Comparison of ENCODE assay signal across 1 cellular context in the genomic region with DNA sequence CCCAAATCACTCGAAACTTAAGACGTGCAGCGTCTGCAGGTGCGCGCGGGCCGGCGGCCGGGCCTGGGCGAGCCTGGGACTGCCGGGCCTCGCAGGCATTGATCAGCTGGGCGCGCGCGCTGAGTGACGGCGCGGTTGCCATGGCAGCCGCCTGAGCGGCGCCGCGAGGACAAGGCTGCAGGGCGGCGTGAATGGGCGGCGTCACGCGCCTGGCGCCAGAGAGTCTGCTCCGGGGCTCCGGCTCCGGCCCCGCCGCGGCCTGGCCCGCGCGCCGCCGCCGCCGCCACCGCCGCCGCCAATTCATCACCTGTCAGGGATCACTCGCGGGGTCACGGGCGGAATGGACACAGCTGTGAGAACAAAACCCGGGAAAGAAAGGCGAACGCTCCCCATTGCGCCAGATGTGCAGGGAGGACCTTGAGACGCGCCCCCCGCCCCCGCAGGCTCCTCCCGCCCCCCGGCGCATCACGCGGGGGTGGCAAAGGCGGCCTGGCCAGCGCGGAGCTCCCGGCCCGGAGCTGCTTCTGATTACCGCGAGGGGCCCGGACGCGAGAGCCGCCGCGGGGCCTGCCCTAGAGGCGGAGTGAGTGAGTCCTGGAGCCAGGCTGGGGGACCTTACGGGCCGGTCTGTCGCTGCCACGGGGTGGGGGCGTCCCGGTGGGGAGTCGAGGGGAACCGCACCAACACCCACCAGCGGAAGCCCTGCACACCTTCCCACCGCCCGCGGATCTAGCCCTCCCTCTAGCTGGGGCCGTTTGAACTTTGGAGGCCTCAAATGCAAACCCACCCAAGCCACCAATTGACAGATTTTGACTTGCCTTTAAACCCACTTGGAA.
A peak's percentile ranks its signal among the peaks of the same experiment; 100 is the strongest.
TF ChIP-seq lines count a peak whose summit lies in the region.

No MANE protein-coding gene starts in this region.

TF ChIP-seq in HepG2, 621 proteins besides CTCF, POLR2A, EP300 and RAD21 (continued from another document and continues in another):
- TF ChIP-seq PHF5A (CRISPR knock-in tag; IDR thresholded peaks at IDR 0.05; ENCODE audit: low read depth, unreplicated experiment) (peak; percentile 8), ZSCAN21 (CRISPR knock-in tag; IDR thresholded peaks at IDR 0.05; ENCODE audit: borderline replicate concordance) (peak; percentile 79; the same call in 1 of the 2 replicates), NR2F1 (CRISPR knock-in tag; IDR thresholded peaks at IDR 0.05) (peak; percentile 22 to 73; a peak in 3 of 4 replicates), U2AF1 (optimal IDR thresholded peaks at IDR 0.05; ENCODE audit: low read depth, low read length) (no peak), ZFP37 (CRISPR knock-in tag; IDR thresholded peaks at IDR 0.05; ENCODE audit: borderline replicate concordance) (0 out of 2 replicates have a peak, but pooled peaks have one; percentile 39), ZNF44 (CRISPR knock-in tag; IDR thresholded peaks at IDR 0.05) (no peak), RCOR2 (CRISPR knock-in tag; IDR thresholded peaks at IDR 0.05) (no peak), CENPT (CRISPR knock-in tag; IDR thresholded peaks at IDR 0.05; ENCODE audit: low read depth) (peak; percentile 63; the same call in 1 of the 2 replicates), ZNF570 (CRISPR knock-in tag; IDR thresholded peaks at IDR 0.05; ENCODE audit: borderline replicate concordance) (no peak), MAFF (IDR thresholded peaks at IDR 0.05; ENCODE audit: low read depth, low read length) (no peak), ZBTB1 (CRISPR knock-in tag; IDR thresholded peaks at IDR 0.05; ENCODE audit: borderline replicate concordance) (no peak), ZNF460 (CRISPR knock-in tag; IDR thresholded peaks at IDR 0.05; ENCODE audit: borderline replicate concordance) (no peak), GLI4 (CRISPR knock-in tag; IDR thresholded peaks at IDR 0.05; ENCODE audit: borderline replicate concordance) (no peak), ZNF282 (IDR thresholded peaks at IDR 0.05; ENCODE audit: partially characterized antibody) (no peak), PAWR (CRISPR knock-in tag; IDR thresholded peaks at IDR 0.05; ENCODE audit: borderline replicate concordance) (no peak), ZNF646 (CRISPR knock-in tag; IDR thresholded peaks at IDR 0.05) (no peak), ZNF546 (CRISPR knock-in tag; conservative IDR thresholded peaks at IDR 0.05) (peak; percentile 88; the same call in 1 of the 2 replicates), KDM5B (CRISPR knock-in tag; IDR thresholded peaks at IDR 0.05; ENCODE audit: borderline replicate concordance) (peak; percentile 83; the same call in 1 of the 2 replicates), POLR2G (IDR thresholded peaks at IDR 0.05; ENCODE audit: low read depth, low read length) (peak; percentile 46; the same call in 1 of the 2 replicates), FOXP1 (IDR thresholded peaks at IDR 0.05) (no peak), FOXP1 (CRISPR knock-in tag; IDR thresholded peaks at IDR 0.05) (0 out of 2 replicates have a peak, but pooled peaks have one; percentile 4), AGO1 (IDR thresholded peaks at IDR 0.05; ENCODE audit: low read depth, low read length, poor library complexity, severe bottlenecking) (no peak)
- TF ChIP-seq, protein P1, sequence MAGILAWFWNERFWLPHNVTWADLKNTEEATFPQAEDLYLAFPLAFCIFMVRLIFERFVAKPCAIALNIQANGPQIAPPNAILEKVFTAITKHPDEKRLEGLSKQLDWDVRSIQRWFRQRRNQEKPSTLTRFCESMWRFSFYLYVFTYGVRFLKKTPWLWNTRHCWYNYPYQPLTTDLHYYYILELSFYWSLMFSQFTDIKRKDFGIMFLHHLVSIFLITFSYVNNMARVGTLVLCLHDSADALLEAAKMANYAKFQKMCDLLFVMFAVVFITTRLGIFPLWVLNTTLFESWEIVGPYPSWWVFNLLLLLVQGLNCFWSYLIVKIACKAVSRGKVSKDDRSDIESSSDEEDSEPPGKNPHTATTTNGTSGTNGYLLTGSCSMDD (CRISPR knock-in tag; IDR thresholded peaks at IDR 0.05) = no peak
- TF ChIP-seq, protein P2, sequence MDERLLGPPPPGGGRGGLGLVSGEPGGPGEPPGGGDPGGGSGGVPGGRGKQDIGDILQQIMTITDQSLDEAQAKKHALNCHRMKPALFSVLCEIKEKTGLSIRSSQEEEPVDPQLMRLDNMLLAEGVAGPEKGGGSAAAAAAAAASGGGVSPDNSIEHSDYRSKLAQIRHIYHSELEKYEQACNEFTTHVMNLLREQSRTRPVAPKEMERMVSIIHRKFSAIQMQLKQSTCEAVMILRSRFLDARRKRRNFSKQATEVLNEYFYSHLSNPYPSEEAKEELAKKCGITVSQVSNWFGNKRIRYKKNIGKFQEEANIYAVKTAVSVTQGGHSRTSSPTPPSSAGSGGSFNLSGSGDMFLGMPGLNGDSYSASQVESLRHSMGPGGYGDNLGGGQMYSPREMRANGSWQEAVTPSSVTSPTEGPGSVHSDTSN (CRISPR knock-in tag; IDR thresholded peaks at IDR 0.05) = peak; percentile 85
- TF ChIP-seq, protein P3, sequence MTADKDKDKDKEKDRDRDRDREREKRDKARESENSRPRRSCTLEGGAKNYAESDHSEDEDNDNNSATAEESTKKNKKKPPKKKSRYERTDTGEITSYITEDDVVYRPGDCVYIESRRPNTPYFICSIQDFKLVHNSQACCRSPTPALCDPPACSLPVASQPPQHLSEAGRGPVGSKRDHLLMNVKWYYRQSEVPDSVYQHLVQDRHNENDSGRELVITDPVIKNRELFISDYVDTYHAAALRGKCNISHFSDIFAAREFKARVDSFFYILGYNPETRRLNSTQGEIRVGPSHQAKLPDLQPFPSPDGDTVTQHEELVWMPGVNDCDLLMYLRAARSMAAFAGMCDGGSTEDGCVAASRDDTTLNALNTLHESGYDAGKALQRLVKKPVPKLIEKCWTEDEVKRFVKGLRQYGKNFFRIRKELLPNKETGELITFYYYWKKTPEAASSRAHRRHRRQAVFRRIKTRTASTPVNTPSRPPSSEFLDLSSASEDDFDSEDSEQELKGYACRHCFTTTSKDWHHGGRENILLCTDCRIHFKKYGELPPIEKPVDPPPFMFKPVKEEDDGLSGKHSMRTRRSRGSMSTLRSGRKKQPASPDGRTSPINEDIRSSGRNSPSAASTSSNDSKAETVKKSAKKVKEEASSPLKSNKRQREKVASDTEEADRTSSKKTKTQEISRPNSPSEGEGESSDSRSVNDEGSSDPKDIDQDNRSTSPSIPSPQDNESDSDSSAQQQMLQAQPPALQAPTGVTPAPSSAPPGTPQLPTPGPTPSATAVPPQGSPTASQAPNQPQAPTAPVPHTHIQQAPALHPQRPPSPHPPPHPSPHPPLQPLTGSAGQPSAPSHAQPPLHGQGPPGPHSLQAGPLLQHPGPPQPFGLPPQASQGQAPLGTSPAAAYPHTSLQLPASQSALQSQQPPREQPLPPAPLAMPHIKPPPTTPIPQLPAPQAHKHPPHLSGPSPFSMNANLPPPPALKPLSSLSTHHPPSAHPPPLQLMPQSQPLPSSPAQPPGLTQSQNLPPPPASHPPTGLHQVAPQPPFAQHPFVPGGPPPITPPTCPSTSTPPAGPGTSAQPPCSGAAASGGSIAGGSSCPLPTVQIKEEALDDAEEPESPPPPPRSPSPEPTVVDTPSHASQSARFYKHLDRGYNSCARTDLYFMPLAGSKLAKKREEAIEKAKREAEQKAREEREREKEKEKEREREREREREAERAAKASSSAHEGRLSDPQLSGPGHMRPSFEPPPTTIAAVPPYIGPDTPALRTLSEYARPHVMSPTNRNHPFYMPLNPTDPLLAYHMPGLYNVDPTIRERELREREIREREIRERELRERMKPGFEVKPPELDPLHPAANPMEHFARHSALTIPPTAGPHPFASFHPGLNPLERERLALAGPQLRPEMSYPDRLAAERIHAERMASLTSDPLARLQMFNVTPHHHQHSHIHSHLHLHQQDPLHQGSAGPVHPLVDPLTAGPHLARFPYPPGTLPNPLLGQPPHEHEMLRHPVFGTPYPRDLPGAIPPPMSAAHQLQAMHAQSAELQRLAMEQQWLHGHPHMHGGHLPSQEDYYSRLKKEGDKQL (CRISPR knock-in tag; IDR thresholded peaks at IDR 0.05; ENCODE audit: low read depth) = no peak
- TF ChIP-seq, protein P4, sequence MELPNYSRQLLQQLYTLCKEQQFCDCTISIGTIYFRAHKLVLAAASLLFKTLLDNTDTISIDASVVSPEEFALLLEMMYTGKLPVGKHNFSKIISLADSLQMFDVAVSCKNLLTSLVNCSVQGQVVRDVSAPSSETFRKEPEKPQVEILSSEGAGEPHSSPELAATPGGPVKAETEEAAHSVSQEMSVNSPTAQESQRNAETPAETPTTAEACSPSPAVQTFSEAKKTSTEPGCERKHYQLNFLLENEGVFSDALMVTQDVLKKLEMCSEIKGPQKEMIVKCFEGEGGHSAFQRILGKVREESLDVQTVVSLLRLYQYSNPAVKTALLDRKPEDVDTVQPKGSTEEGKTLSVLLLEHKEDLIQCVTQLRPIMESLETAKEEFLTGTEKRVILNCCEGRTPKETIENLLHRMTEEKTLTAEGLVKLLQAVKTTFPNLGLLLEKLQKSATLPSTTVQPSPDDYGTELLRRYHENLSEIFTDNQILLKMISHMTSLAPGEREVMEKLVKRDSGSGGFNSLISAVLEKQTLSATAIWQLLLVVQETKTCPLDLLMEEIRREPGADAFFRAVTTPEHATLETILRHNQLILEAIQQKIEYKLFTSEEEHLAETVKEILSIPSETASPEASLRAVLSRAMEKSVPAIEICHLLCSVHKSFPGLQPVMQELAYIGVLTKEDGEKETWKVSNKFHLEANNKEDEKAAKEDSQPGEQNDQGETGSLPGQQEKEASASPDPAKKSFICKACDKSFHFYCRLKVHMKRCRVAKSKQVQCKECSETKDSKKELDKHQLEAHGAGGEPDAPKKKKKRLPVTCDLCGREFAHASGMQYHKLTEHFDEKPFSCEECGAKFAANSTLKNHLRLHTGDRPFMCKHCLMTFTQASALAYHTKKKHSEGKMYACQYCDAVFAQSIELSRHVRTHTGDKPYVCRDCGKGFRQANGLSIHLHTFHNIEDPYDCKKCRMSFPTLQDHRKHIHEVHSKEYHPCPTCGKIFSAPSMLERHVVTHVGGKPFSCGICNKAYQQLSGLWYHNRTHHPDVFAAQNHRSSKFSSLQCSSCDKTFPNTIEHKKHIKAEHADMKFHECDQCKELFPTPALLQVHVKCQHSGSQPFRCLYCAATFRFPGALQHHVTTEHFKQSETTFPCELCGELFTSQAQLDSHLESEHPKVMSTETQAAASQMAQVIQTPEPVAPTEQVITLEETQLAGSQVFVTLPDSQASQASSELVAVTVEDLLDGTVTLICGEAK (IDR thresholded peaks at IDR 0.05) = no peak
- TF ChIP-seq, protein P4 (CRISPR knock-in tag; IDR thresholded peaks at IDR 0.05) = no peak; the same call in none of the 2 replicates
